9 cellular contexts compared by ENCODE assay signal in genomic region chr1:213988639-213989070, GRCh38. TPM values are rescaled to one million over a fixed set of nuclear protein-coding genes. Genes with fewer than 3 reads are reported as not detected.
DNase-seq lines count a peak whose midpoint lies in the region; ATAC-seq, FAIRE-seq and TF ChIP-seq lines count a peak whose summit lies in the region.
"Had no signal": no experiment of that assay in that cellular context is flagged by ENCODE, and none has a peak within 500 bp of the region (broad histone marks: within the 10 kb centered on the region; RNA-seq: fewer than 3 reads in every experiment).

No MANE protein-coding gene starts in this region.

- no peak for DNase-seq in AG04450 (ENCODE audit: low read depth, low spot score)
- DNase-seq in HFF-Myc (ENCODE audit: extremely low read depth, low read depth), result no peak
- no peak for DNase-seq in activated naive CD8-positive, alpha-beta T cell treated with anti-CD3 and anti-CD28 coated beads, Interleukin-2, amount 10 ng/mL, durations not matched to agents 7 days and 5 days
- no peak for DNase-seq in spleen
- DNase-seq in stimulated activated CD4-positive, alpha-beta T cell treated with anti-CD3 and anti-CD28 coated beads, Interleukin-2, amount 100 ng/mL, for 24 hours, result no peak
- DNase-seq in GM12891 (ENCODE audit: insufficient read length, low spot score), result no peak

- no peaks in the 10 kb centered on the region for H3K9me3 Mint-ChIP-seq in activated naive CD8-positive, alpha-beta T cell treated with anti-CD3 and anti-CD28 coated beads, Interleukin-2, amount 10 ng/mL, durations not matched to agents 7 days and 5 days

- TF ChIP-seq CTCF in AG04450 (IDR thresholded peaks at IDR 0.05; ENCODE audit: low read depth, low read length), result no peak
- no peak for TF ChIP-seq CTCF in HFF-Myc (IDR thresholded peaks at IDR 0.05; ENCODE audit: low read depth, low read length, missing control alignments)
- TF ChIP-seq CTCF in spleen (IDR thresholded peaks at IDR 0.05 in 8 of 11, conservative IDR thresholded peaks at IDR 0.05 in 3 of 11), result no peak

- intact Hi-C loops in spleen (cut with DNase I; ENCODE audit: low total_unique reads), result no loop called here

- TF ChIP-seq POLR2A in spleen (IDR thresholded peaks at IDR 0.05) (no peak), GM12891 (IDR thresholded peaks at IDR 0.05; ENCODE audit: low read depth, low read length) (no peak)

- H3K9me3 ChIP-seq in AG04450 (ENCODE audit: control insufficient read depth, insufficient read depth, low read length), result no peaks in the 10 kb centered on the region; the same call in 1 of the 2 replicates
- H3K9me3 ChIP-seq in spleen, result no peaks in the 10 kb centered on the region

- H3K4me3 ChIP-seq in AG04450 (ENCODE audit: low read depth, low read length) (peak overlapping the region; percentile 65), HFF-Myc (replicated peaks; ENCODE audit: low read depth, low read length) (peak overlapping the region; percentile 51), iPS-11a (ENCODE audit: low read depth, low read length) (peak overlapping the region; percentile 53), spleen (peak overlapping the region; percentile 37 to 71 (median 44))

- H3K27ac Mint-ChIP-seq in activated naive CD8-positive, alpha-beta T cell treated with anti-CD3 and anti-CD28 coated beads, Interleukin-2, amount 10 ng/mL, durations not matched to agents 7 days and 5 days, result no peak overlapping the region

- H3K27ac ChIP-seq in AG04450 (ENCODE audit: low read depth, low read length), result no peak overlapping the region
- peak overlapping the region in 7 of 8 donors; percentile 76 to 92 (median 83) for H3K27ac ChIP-seq in spleen

- peaks cover 3% of the 10 kb centered on the region for H3K36me3 Mint-ChIP-seq in activated naive CD8-positive, alpha-beta T cell treated with anti-CD3 and anti-CD28 coated beads, Interleukin-2, amount 10 ng/mL, durations not matched to agents 7 days and 5 days

- 1 to 3% (median 2%) methylated on average over 19 of the region's 19 CpGs for WGBS in spleen, 5 donors

- FAIRE-seq in GM12891 (lab: Jason Lieb, UNC), result no peak
- FAIRE-seq: endometrium had no signal

- H3K4me1 ChIP-seq in spleen, result peaks cover 0 to 52% (median 6%) of the 10 kb centered on the region in 6 donors

- POLR2A ChIA-PET in AG04450 (lab: Yijun Ruan, JAX), result interaction anchor here (0.6 kb wide), 1 partner anchor 338 kb away, joined by 6 read pairs; no protein-coding TSS in a partner anchor
- POLR2A ChIA-PET in activated naive CD8-positive, alpha-beta T cell treated with anti-CD3 and anti-CD28 coated beads, Interleukin-2, amount 10 ng/mL, durations not matched to agents 7 days and 5 days (lab: Charles Lee), result no interaction called here

- no peaks in the 10 kb centered on the region for H3K36me3 ChIP-seq in spleen

- H3K27me3 Mint-ChIP-seq in activated naive CD8-positive, alpha-beta T cell treated with anti-CD3 and anti-CD28 coated beads, Interleukin-2, amount 10 ng/mL, durations not matched to agents 7 days and 5 days, result peaks cover 85% of the 10 kb centered on the region

- H3K4me3 Mint-ChIP-seq in activated naive CD8-positive, alpha-beta T cell treated with anti-CD3 and anti-CD28 coated beads, Interleukin-2, amount 10 ng/mL, durations not matched to agents 7 days and 5 days, result peak overlapping the region; percentile 91

- CTCF ChIA-PET in AG04450 (lab: Charles Lee), result interaction anchor here (0.6 to 1.2 kb wide), 3 partner anchors 14 to 865 kb away, joined by 3 to 6 read pairs (median 3); no protein-coding TSS in a partner anchor

- H3K27me3 ChIP-seq in AG04450 (ENCODE audit: control insufficient read depth, insufficient read depth, low read length) (peaks cover 48% of the 10 kb centered on the region), spleen (replicated peaks in 1 of 7) (peaks cover 0 to 92% (median 63%) of the 10 kb centered on the region in 7 donors)

- no peak for ATAC-seq in activated naive CD8-positive, alpha-beta T cell treated with anti-CD3 and anti-CD28 coated beads, Interleukin-2, amount 10 ng/mL, durations not matched to agents 7 days and 5 days (ENCODE audit: low read depth)
- ATAC-seq in HG02678 (IDR thresholded peaks at IDR 0.05; ENCODE audit: unreplicated experiment), result no peak

- peaks cover 25% of the 10 kb centered on the region for H3K4me1 Mint-ChIP-seq in activated naive CD8-positive, alpha-beta T cell treated with anti-CD3 and anti-CD28 coated beads, Interleukin-2, amount 10 ng/mL, durations not matched to agents 7 days and 5 days

TF ChIP-seq in GM12891, 5 proteins besides CTCF, POLR2A, EP300 and RAD21:
- no peak for TF ChIP-seq POLR2AphosphoS5 (IDR thresholded peaks at IDR 0.05; ENCODE audit: low read depth, low read length)
- no peak for TF ChIP-seq TAF1 (IDR thresholded peaks at IDR 0.05; ENCODE audit: low read depth, low read length)
- no peak for TF ChIP-seq POU2F2 (IDR thresholded peaks at IDR 0.05; ENCODE audit: low read depth, low read length)
- no peak for TF ChIP-seq PAX5 (IDR thresholded peaks at IDR 0.05; ENCODE audit: insufficient read depth, low read length, severe bottlenecking)
- TF ChIP-seq SPI1 (IDR thresholded peaks at IDR 0.05; ENCODE audit: low read depth, low read length), result no peak

RNA-seq across cellular contexts. Expression of gene PROX1, which starts 0.9 kb away (rescaled TPM):
- 0.07 TPM in 2 replicates for polyA plus RNA-seq in AG04450 (2011; rRNA removed)
- 0.22 and 0.32 TPM in 2 replicates for polyA minus RNA-seq in AG04450 (2011; rRNA and poly(A)+ RNA removed)
- total RNA-seq in activated naive CD8-positive, alpha-beta T cell treated with anti-CD3 and anti-CD28 coated beads, Interleukin-2, amount 10 ng/mL, durations not matched to agents 7 days and 5 days, result not detected
- 100 to 1,000 TPM in 2 of 7 donors, 10 to 100 TPM in 5; 31.1 to 114 (median 66.4) TPM for total RNA-seq in spleen
- 1 to 10 TPM in 2 of 3 donors, under 1 TPM in 1; 0.70 to 3.4 (median 1.2) TPM for polyA plus RNA-seq in spleen
- 0.01 TPM for polyA plus RNA-seq in GM12891 (2012; ENCODE audit: low read depth, missing spikeins)

Comparison
In these comparisons a context has a peak if more than half of its experiments do, and no peak if none do; other contexts are left out.
1. RNA of gene PROX1, which starts 0.9 kb away (total RNA-seq): 31.1 to 114 TPM in spleen; not detected in activated naive CD8-positive, alpha-beta T cell treated with anti-CD3 and anti-CD28 coated beads, Interleukin-2, amount 10 ng/mL, durations not matched to agents 7 days and 5 days; every median in the first group is over 10 times any median in the second.
2. Peak in every context shown above with its lines, with median percentiles within 50 percentile points of each other: H3K4me3 ChIP-seq.